Comparison of ENCODE assay signal across 16 cellular contexts in the genomic region with DNA sequence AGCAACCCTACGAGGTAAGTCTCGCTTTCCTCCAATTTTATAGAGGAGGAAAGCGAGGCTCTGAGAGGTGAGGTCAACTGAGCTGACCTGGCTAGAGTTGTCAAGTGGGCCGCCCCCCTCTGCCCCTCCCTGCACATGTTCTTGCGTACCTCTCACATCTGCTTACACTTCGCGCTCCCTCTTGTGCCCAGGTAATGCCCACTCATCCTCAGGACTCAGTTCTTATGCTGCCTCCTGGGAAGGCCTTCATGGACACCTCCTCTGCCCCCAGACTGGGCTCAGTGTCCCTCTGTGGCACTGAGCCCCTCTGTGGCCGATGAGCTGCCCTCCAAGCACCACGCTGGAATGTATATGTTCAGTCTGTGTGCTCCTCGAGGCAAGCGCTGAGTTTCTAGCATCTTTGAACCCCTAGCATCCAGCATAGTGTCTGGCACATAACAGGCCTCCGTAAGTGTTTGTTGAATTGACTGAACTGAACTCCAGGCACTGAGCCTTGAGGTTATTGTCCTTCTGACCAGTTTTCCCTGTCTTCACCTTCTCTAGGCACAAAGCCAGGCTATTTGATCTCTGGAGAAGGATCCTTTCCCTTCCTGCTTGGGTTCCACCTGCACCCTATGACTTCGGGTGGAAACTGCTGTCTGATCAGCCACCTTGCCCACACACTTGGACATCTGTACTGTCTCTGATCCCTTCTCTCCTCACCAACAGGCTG. TPM values are rescaled to one million over a fixed set of nuclear protein-coding genes. Genes with fewer than 3 reads are reported as not detected.
DNase-seq lines count a peak whose midpoint lies in the region; ATAC-seq and TF ChIP-seq lines count a peak whose summit lies in the region.
"Had no signal": no experiment of that assay in that cellular context is flagged by ENCODE, and none has a peak within 500 bp of the region (broad histone marks: within the 10 kb centered on the region; RNA-seq: fewer than 3 reads in every experiment).

No MANE protein-coding gene starts in this region.

- TF ChIP-seq CTCF in LNCaP clone FGC (IDR thresholded peaks at IDR 0.05; ENCODE audit: control insufficient read depth, extremely low read depth, insufficient read depth) (no peak), endodermal cell (conservative IDR thresholded peaks at IDR 0.05) (no peak)

- no peaks in the 10 kb centered on the region for H3K27me3 ChIP-seq in CD4-positive, alpha-beta memory T cell (ENCODE audit: insufficient read depth, low read length)
- H3K27me3 ChIP-seq in endodermal cell (ENCODE audit: control insufficient read depth, insufficient read depth, low read length, poor library complexity, severe bottlenecking) (no peaks in the 10 kb centered on the region), rectal smooth muscle tissue (ENCODE audit: control insufficient read depth, insufficient read depth, low read length) (no peaks in the 10 kb centered on the region)
- H3K27me3 ChIP-seq: brain microvascular endothelial cell, dorsolateral prefrontal cortex, left lung had no signal

- no peaks in the 10 kb centered on the region for H3K9me3 ChIP-seq in CD4-positive, alpha-beta memory T cell (ENCODE audit: control insufficient read depth in 1 of 2, low read length in 2 of 2)
- no peaks in the 10 kb centered on the region for H3K9me3 ChIP-seq in endodermal cell (ENCODE audit: control insufficient read depth, low read length)
- H3K9me3 ChIP-seq: left lung had no signal

- intact Hi-C loops in CD4-positive, alpha-beta memory T cell (cut with micrococcal nuclease): no loop called here

- WGBS in endodermal cell (ENCODE audit: insufficient coverage in 1 of 2, insufficient read length in 1 of 2), 2 experiments: 96 to 98% methylated on average over 9 to 13 of the region's 13 CpGs

- DNase-seq in CD4-positive, alpha-beta memory T cell: no peak
- DNase-seq in LNCaP clone FGC (ENCODE audit: low read depth) (peak; percentile 85), endodermal cell (no peak)
- no peak for DNase-seq in activated effector memory CD4-positive, alpha-beta T cell treated with Interleukin-2 at 50 U/mL for 16 hours
- DNase-seq: activated CD8-positive, alpha-beta memory T cell treated with anti-CD3 and anti-CD28 coated beads, Interleukin-2, amount 10 ng/mL, durations not matched to agents 7 days and 5 days; activated naive CD4-positive, alpha-beta T cell; brain microvascular endothelial cell; dorsolateral prefrontal cortex; Karpas-422; NCI-H1417 treated with DMSO at 0.1 percent for 48 hours; NCI-H446 had no signal

- peaks cover 35% of the 10 kb centered on the region for H3K36me3 ChIP-seq in CD4-positive, alpha-beta memory T cell (ENCODE audit: insufficient read depth, low read length)
- H3K36me3 ChIP-seq in endodermal cell (ENCODE audit: control insufficient read depth, insufficient read depth, low read length) (peaks cover 36% of the 10 kb centered on the region), rectal smooth muscle tissue (ENCODE audit: control insufficient read depth, insufficient read depth, low read length) (peaks cover 17% of the 10 kb centered on the region)

- H3K9ac ChIP-seq in endodermal cell (ENCODE audit: extremely low read depth, low read length, poor library complexity, severe bottlenecking) (no peak overlapping the region), rectal smooth muscle tissue (ENCODE audit: low read length) (no peak overlapping the region)

- POLR2A ChIA-PET in CD4-positive, alpha-beta memory T cell (lab: Charles Lee; ENCODE audit: partially characterized antibody): no interaction called here

- H3K4me1 Mint-ChIP-seq in CD4-positive, alpha-beta memory T cell: peaks cover 7 to 17% (median 10%) of the 10 kb centered on the region in 4 donors
- peaks cover 9% of the 10 kb centered on the region for H3K4me1 Mint-ChIP-seq in endodermal cell

- H3K4me1 ChIP-seq in CD4-positive, alpha-beta memory T cell (ENCODE audit: insufficient read depth, low read length): no peaks in the 10 kb centered on the region
- H3K4me1 ChIP-seq in endodermal cell (ENCODE audit: control insufficient read depth, insufficient read depth, low read length) (no peaks in the 10 kb centered on the region), rectal smooth muscle tissue (ENCODE audit: control insufficient read depth, insufficient read depth, low read length) (no peaks in the 10 kb centered on the region)
- H3K4me1 ChIP-seq: left lung had no signal

- H3K27ac Mint-ChIP-seq in CD4-positive, alpha-beta memory T cell: peak overlapping the region in 5 of 7 donors; percentile 14 to 83 (median 26)
- H3K27ac Mint-ChIP-seq in endodermal cell: peak overlapping the region; percentile 49
- H3K27ac Mint-ChIP-seq: activated CD8-positive, alpha-beta memory T cell treated with anti-CD3 and anti-CD28 coated beads, Interleukin-2, amount 10 ng/mL, durations not matched to agents 7 days and 5 days had no signal

- no peak overlapping the region for H3K4me3 ChIP-seq in CD4-positive, alpha-beta memory T cell (ENCODE audit: low read length in 2 of 2)
- H3K4me3 ChIP-seq in LNCaP clone FGC (ENCODE audit: low read depth, low read length) (no peak overlapping the region), endodermal cell (ENCODE audit: low read length) (no peak overlapping the region), rectal smooth muscle tissue (ENCODE audit: low read length) (no peak overlapping the region)
- H3K4me3 ChIP-seq: dorsolateral prefrontal cortex, left lung had no signal

- no peak overlapping the region for H3K4me3 Mint-ChIP-seq in CD4-positive, alpha-beta memory T cell
- H3K4me3 Mint-ChIP-seq in endodermal cell: no peak overlapping the region
- H3K4me3 Mint-ChIP-seq: activated CD8-positive, alpha-beta memory T cell treated with anti-CD3 and anti-CD28 coated beads, Interleukin-2, amount 10 ng/mL, durations not matched to agents 7 days and 5 days had no signal

- H3K9me3 Mint-ChIP-seq in CD4-positive, alpha-beta memory T cell: no peaks in the 10 kb centered on the region
- no peaks in the 10 kb centered on the region for H3K9me3 Mint-ChIP-seq in endodermal cell

- CTCF ChIA-PET in CD4-positive, alpha-beta memory T cell (lab: Charles Lee; ENCODE audit: partially characterized antibody): no interaction called here

- no peak overlapping the region for H3K27ac ChIP-seq in CD4-positive, alpha-beta memory T cell (ENCODE audit: low read depth, low read length)
- no peak overlapping the region for H3K27ac ChIP-seq in endodermal cell (ENCODE audit: low read depth, low read length)
- H3K27ac ChIP-seq in rectal smooth muscle tissue (ENCODE audit: low read depth, low read length): peak overlapping the region; percentile 10
- H3K27ac ChIP-seq: brain microvascular endothelial cell, left lung, VCaP had no signal

- peaks cover 34 to 42% of the 10 kb centered on the region in 2 donors for H3K36me3 Mint-ChIP-seq in CD4-positive, alpha-beta memory T cell
- H3K36me3 Mint-ChIP-seq in endodermal cell (ENCODE audit: low read depth): peaks cover 48% of the 10 kb centered on the region

- ATAC-seq in GM18517 (IDR thresholded peaks at IDR 0.05; ENCODE audit: unreplicated experiment) (no peak), GM18858 (IDR thresholded peaks at IDR 0.05; ENCODE audit: unreplicated experiment) (no peak)
- ATAC-seq: activated CD8-positive, alpha-beta memory T cell treated with anti-CD3 and anti-CD28 coated beads, Interleukin-2, amount 10 ng/mL, durations not matched to agents 7 days and 5 days; left lung had no signal

- no peaks in the 10 kb centered on the region for H3K27me3 Mint-ChIP-seq in CD4-positive, alpha-beta memory T cell
- no peaks in the 10 kb centered on the region for H3K27me3 Mint-ChIP-seq in endodermal cell (ENCODE audit: insufficient read depth)
- H3K27me3 Mint-ChIP-seq: activated CD8-positive, alpha-beta memory T cell treated with anti-CD3 and anti-CD28 coated beads, Interleukin-2, amount 10 ng/mL, durations not matched to agents 7 days and 5 days had no signal

RNA-seq across cellular contexts. Expression of gene MOV10, which starts 13.5 kb away (rescaled TPM):
- 10 to 100 TPM; 90.6 to 96.1 TPM for total RNA-seq in CD4-positive, alpha-beta memory T cell
- 10 to 100 TPM; 21.8 to 43.6 TPM for polyA plus RNA-seq in CD4-positive, alpha-beta memory T cell
- 100 to 1,000 TPM; 113 to 124 TPM for total RNA-seq in endodermal cell
- polyA plus RNA-seq in endodermal cell (2013, experiment 1 of 2): 47.9 TPM
- polyA plus RNA-seq in endodermal cell (2013, experiment 2 of 2): 41.0 TPM

RNA-seq across cellular contexts. Expression of gene RHOC, which starts 19.0 kb away (rescaled TPM):
- 1 to 10 TPM; 6.1 to 6.7 TPM for total RNA-seq in CD4-positive, alpha-beta memory T cell
- 10 to 100 TPM; 18.2 to 26.4 TPM for polyA plus RNA-seq in CD4-positive, alpha-beta memory T cell
- 100 to 1,000 TPM; 168 to 171 TPM for total RNA-seq in endodermal cell
- 115 TPM for polyA plus RNA-seq in endodermal cell (2013, experiment 1 of 2)
- polyA plus RNA-seq in endodermal cell (2013, experiment 2 of 2): 123 TPM

RNA-seq across cellular contexts. Expression of gene PPM1J, which starts 27.2 kb away (rescaled TPM):
- total RNA-seq in CD4-positive, alpha-beta memory T cell: under 1 TPM in 1 of 2 experiments, not detected in 1; 0.76 TPM
- under 1 TPM in 1 of 2 donors, not detected in 1; 0.13 TPM for polyA plus RNA-seq in CD4-positive, alpha-beta memory T cell
- 1 to 10 TPM; 3.1 to 5.7 TPM for total RNA-seq in endodermal cell
- polyA plus RNA-seq in endodermal cell (2013, experiment 1 of 2): 3.6 TPM
- polyA plus RNA-seq in endodermal cell (2013, experiment 2 of 2): 1.7 TPM

Comparison
In these comparisons a context has a peak if more than half of its experiments do, and no peak if none do; other contexts are left out.
1. RNA of gene RHOC, which starts 19.0 kb away (total RNA-seq): 168 to 171 TPM in endodermal cell; 6.1 to 6.7 TPM in CD4-positive, alpha-beta memory T cell; every median in the first group is over 10 times any median in the second.